ENCODE assay signal across 9 cellular contexts in the genomic region with DNA sequence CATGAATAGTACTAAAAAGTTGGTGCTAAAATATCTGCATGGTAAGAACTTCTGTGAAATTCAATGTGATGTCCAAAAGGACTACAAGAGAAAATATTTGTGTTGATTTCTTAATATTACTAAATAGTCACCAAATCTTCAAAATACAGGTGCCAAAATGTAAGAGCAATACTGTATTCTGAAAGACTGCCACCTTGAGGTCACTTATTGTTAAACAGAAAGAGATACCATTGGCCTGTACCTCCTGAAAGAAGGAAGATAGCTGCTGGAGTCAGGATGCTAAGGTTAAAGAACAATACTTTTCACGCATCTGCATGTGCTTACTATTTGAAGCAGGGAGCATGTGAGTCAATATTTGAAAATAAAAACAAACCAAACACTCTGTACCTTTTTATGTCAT.
DNase-seq lines count a peak whose midpoint lies in the region; ATAC-seq and TF ChIP-seq lines count a peak whose summit lies in the region.
"Had no signal": no experiment of that assay in that cellular context is flagged by ENCODE, and none has a peak within 500 bp of the region (broad histone marks: within the 10 kb centered on the region; RNA-seq: fewer than 3 reads in every experiment).

No MANE protein-coding gene starts in this region.

- DNase-seq in Caco-2, result no peak
- peak; percentile 1 for DNase-seq in fibroblast of villous mesenchyme (ENCODE audit: low read depth)
- DNase-seq in coronary artery (ENCODE audit: low spot score), result no peak
- no peak for DNase-seq in cortex of kidney (lab: John Stamatoyannopoulos, UW)
- DNase-seq in stimulated activated effector memory CD8-positive, alpha-beta T cell treated with anti-CD3 and anti-CD28 coated beads, Interleukin-12 subunit alpha, Interleukin-12 subunit beta, amount 100 ng/mL, for 72 hours (ENCODE audit: low spot score in 2 of 2), result no peak
- DNase-seq: Right ventricle myocardium superior had no signal

- H3K4me3 ChIP-seq in Caco-2 (ENCODE audit: low read depth, low read length), result no peak overlapping the region
- no peak overlapping the region for H3K4me3 ChIP-seq in OCI-LY1 (ENCODE audit: low read depth, low read length, poor library complexity, severe bottlenecking)
- no peak overlapping the region for H3K4me3 ChIP-seq in fibroblast of villous mesenchyme (ENCODE audit: low read depth, low read length)
- H3K4me3 ChIP-seq in coronary artery, result no peak overlapping the region

- H3K27ac ChIP-seq in OCI-LY1 (ENCODE audit: low read depth, low read length, poor library complexity, severe bottlenecking), result no peak overlapping the region
- no peak overlapping the region for H3K27ac ChIP-seq in coronary artery

- H3K36me3 Mint-ChIP-seq in Caco-2 (ENCODE audit: insufficient read depth, unreplicated experiment), result no peaks in the 10 kb centered on the region
- no peaks in the 10 kb centered on the region for H3K36me3 Mint-ChIP-seq in stimulated activated effector memory CD8-positive, alpha-beta T cell treated with anti-CD3 and anti-CD28 coated beads, Interleukin-12 subunit alpha, Interleukin-12 subunit beta, amount 100 ng/mL, for 72 hours

- no peaks in the 10 kb centered on the region for H3K79me2 ChIP-seq in OCI-LY1 (ENCODE audit: insufficient read depth, low read length)

- H3K27ac Mint-ChIP-seq in Caco-2 (ENCODE audit: unreplicated experiment), result no peak overlapping the region
- H3K27ac Mint-ChIP-seq in stimulated activated effector memory CD8-positive, alpha-beta T cell treated with anti-CD3 and anti-CD28 coated beads, Interleukin-12 subunit alpha, Interleukin-12 subunit beta, amount 100 ng/mL, for 72 hours, result no peak overlapping the region

- no peak overlapping the region for H3K9ac ChIP-seq in OCI-LY1 (ENCODE audit: low read length)

- H3K4me1 Mint-ChIP-seq in Caco-2 (ENCODE audit: low read depth, unreplicated experiment), result no peaks in the 10 kb centered on the region
- no peaks in the 10 kb centered on the region for H3K4me1 Mint-ChIP-seq in stimulated activated effector memory CD8-positive, alpha-beta T cell treated with anti-CD3 and anti-CD28 coated beads, Interleukin-12 subunit alpha, Interleukin-12 subunit beta, amount 100 ng/mL, for 72 hours

- BruUV-seq in Caco-2 (replicated peaks; lab: Mats Ljungman, UMichigan), result no TSS peak

- no peak overlapping the region for H2AFZ ChIP-seq in OCI-LY1 (ENCODE audit: low read length)

- peak; percentile 73 for ATAC-seq in GM19351 (IDR thresholded peaks at IDR 0.05; ENCODE audit: unreplicated experiment)
- ATAC-seq in GM19397 (IDR thresholded peaks at IDR 0.05; ENCODE audit: unreplicated experiment), result no peak
- no peak for ATAC-seq in stimulated activated effector memory CD8-positive, alpha-beta T cell treated with anti-CD3 and anti-CD28 coated beads, Interleukin-12 subunit alpha, Interleukin-12 subunit beta, amount 100 ng/mL, for 72 hours

- H3K9me3 ChIP-seq in Caco-2 (no peaks in the 10 kb centered on the region), OCI-LY1 (ENCODE audit: low read length) (no peaks in the 10 kb centered on the region)

- TF ChIP-seq CTCF in Caco-2 (IDR thresholded peaks at IDR 0.05; ENCODE audit: insufficient read depth in 1 of 2, low read depth in 1 of 2, low read length in 1 of 2, severe bottlenecking in 1 of 2, unreplicated experiment in 1 of 2), result peak; percentile 27 to 32
- TF ChIP-seq CTCF in OCI-LY1 (IDR thresholded peaks at IDR 0.05; ENCODE audit: low read length), result peak; percentile 56; the same call in 1 of the 2 replicates
- peak; percentile 30 for TF ChIP-seq CTCF in fibroblast of villous mesenchyme (IDR thresholded peaks at IDR 0.05; ENCODE audit: insufficient read depth, low read depth, low read length)
- TF ChIP-seq CTCF in coronary artery (IDR thresholded peaks at IDR 0.05), result no peak

- CTCF ChIA-PET in Caco-2 (lab: Charles Lee), result no interaction called here

- H3K4me2 ChIP-seq in OCI-LY1 (ENCODE audit: low read length), result no peak overlapping the region

- no peaks in the 10 kb centered on the region for H3K4me1 ChIP-seq in Caco-2
- H3K4me1 ChIP-seq in OCI-LY1 (ENCODE audit: insufficient read depth, low read length, severe bottlenecking), result no peaks in the 10 kb centered on the region

- no peak overlapping the region for H3K4me3 Mint-ChIP-seq in Caco-2 (ENCODE audit: unreplicated experiment)
- no peak overlapping the region for H3K4me3 Mint-ChIP-seq in stimulated activated effector memory CD8-positive, alpha-beta T cell treated with anti-CD3 and anti-CD28 coated beads, Interleukin-12 subunit alpha, Interleukin-12 subunit beta, amount 100 ng/mL, for 72 hours

- H3K9me3 Mint-ChIP-seq in Caco-2 (ENCODE audit: unreplicated experiment), result no peaks in the 10 kb centered on the region
- H3K9me3 Mint-ChIP-seq in stimulated activated effector memory CD8-positive, alpha-beta T cell treated with anti-CD3 and anti-CD28 coated beads, Interleukin-12 subunit alpha, Interleukin-12 subunit beta, amount 100 ng/mL, for 72 hours, result peaks cover 12% of the 10 kb centered on the region

- intact Hi-C loops in Caco-2 (cut with micrococcal nuclease; ENCODE audit: unreplicated experiment), result loop anchor here (2.0 kb wide), 1 partner anchor 377 kb away; no protein-coding TSS in a partner anchor

- no peaks in the 10 kb centered on the region for H3K9me2 ChIP-seq in OCI-LY1 (ENCODE audit: low read depth, low read length)

- no peaks in the 10 kb centered on the region for H3F3A ChIP-seq in OCI-LY1 (ENCODE audit: insufficient read depth, low read length)

- no peaks in the 10 kb centered on the region for H3K27me3 ChIP-seq in Caco-2 (replicated peaks; ENCODE audit: control insufficient read depth, insufficient read depth, low read length)
- H3K27me3 ChIP-seq in OCI-LY1 (ENCODE audit: insufficient read depth, low read length), result no peaks in the 10 kb centered on the region

- POLR2A ChIA-PET in Caco-2 (lab: Charles Lee), result no interaction called here

- H3K36me3 ChIP-seq in Caco-2 (ENCODE audit: control insufficient read depth, insufficient read depth, low read length) (no peaks in the 10 kb centered on the region), OCI-LY1 (ENCODE audit: insufficient read depth, low read length) (no peaks in the 10 kb centered on the region)

- no peaks in the 10 kb centered on the region for H4K20me1 ChIP-seq in OCI-LY1 (ENCODE audit: insufficient read depth, low read length)

- peaks cover under 1% of the 10 kb centered on the region for H3K27me3 Mint-ChIP-seq in Caco-2 (ENCODE audit: insufficient read depth, unreplicated experiment)
